16 cellular contexts compared by ENCODE assay signal in genomic region chr15:49847937-49848823, GRCh38.
DNase-seq lines count a peak whose midpoint lies in the region; ATAC-seq lines count a peak whose summit lies in the region.
"Had no signal": no experiment of that assay in that cellular context is flagged by ENCODE, and none has a peak within 500 bp of the region (broad histone marks: within the 10 kb centered on the region; RNA-seq: fewer than 3 reads in every experiment).

No MANE protein-coding gene starts in this region.

- 14 to 16% methylated on average over 5 of the region's 5 CpGs for WGBS in aorta, 2 donors

- H3K36me3 Mint-ChIP-seq in activated T-cell treated with anti-CD3 and anti-CD28 coated beads, Interleukin-2, amount 50 U/mL, for 4 hours (ENCODE audit: insufficient read depth): no peaks in the 10 kb centered on the region

- H3K4me1 ChIP-seq in aorta (ENCODE audit: control insufficient read depth in 1 of 2, insufficient read depth in 2 of 2, low read length in 2 of 2): peaks cover 5 to 11% of the 10 kb centered on the region in 2 donors

- DNase-seq in Right ventricle myocardium superior (no peak), Right ventricle myocardium inferior (ENCODE audit: missing footprints) (no peak), astrocyte of the hippocampus (ENCODE audit: low read depth, low spot score) (peak; percentile 65), hepatic stellate cell (ENCODE audit: low spot score) (peak; percentile 19), aorta (no peak), CD1c-positive myeloid dendritic cell (ENCODE audit: extremely low spot score) (no peak)
- no peak for DNase-seq in activated T-cell treated with anti-CD3 and anti-CD28 coated beads, Interleukin-2, amount 50 U/mL, for 4 hours
- DNase-seq: 8988T; activated CD4-positive, alpha-beta T cell treated with anti-CD3 and anti-CD28 coated beads, Interleukin-2, amount 50 U/mL, for 1 hour; H7; naive B cell; NCI-H524; stimulated activated CD4-positive, alpha-beta T cell treated with anti-CD3 and anti-CD28 coated beads, Interleukin-12 subunit alpha, Interleukin-12 subunit beta, amount 100 ng/mL, for 4 hours; stimulated activated CD8-positive, alpha-beta memory T cell treated with anti-CD3 and anti-CD28 coated beads, Interleukin-4, amount 100 ng/mL, for 48 hours had no signal

- intact Hi-C loops in Right ventricle myocardium superior (cut with DNase I) (no loop called here), Right ventricle myocardium inferior (cut with DNase I) (no loop called here), aorta (cut with DNase I) (no loop called here)

- H3K9me3 ChIP-seq in aorta (ENCODE audit: control insufficient read depth, low read length): no peaks in the 10 kb centered on the region

- H3K4me1 Mint-ChIP-seq in activated T-cell treated with anti-CD3 and anti-CD28 coated beads, Interleukin-2, amount 50 U/mL, for 4 hours (ENCODE audit: low read depth): no peaks in the 10 kb centered on the region
- H3K4me1 Mint-ChIP-seq: naive B cell had no signal

- H3K27me3 Mint-ChIP-seq in activated T-cell treated with anti-CD3 and anti-CD28 coated beads, Interleukin-2, amount 50 U/mL, for 4 hours (ENCODE audit: low read depth): peaks cover 3% of the 10 kb centered on the region

- no peak overlapping the region for H3K4me3 Mint-ChIP-seq in activated T-cell treated with anti-CD3 and anti-CD28 coated beads, Interleukin-2, amount 50 U/mL, for 4 hours
- H3K4me3 Mint-ChIP-seq: naive B cell had no signal

- H3K27me3 ChIP-seq in aorta (ENCODE audit: control insufficient read depth in 1 of 2, insufficient read depth in 2 of 2, low read length in 1 of 2): no peaks in the 10 kb centered on the region

- H3K36me3 ChIP-seq in aorta (ENCODE audit: control insufficient read depth in 1 of 2, insufficient read depth in 2 of 2, low read length in 1 of 2): no peaks in the 10 kb centered on the region

- H3K9me3 Mint-ChIP-seq in activated T-cell treated with anti-CD3 and anti-CD28 coated beads, Interleukin-2, amount 50 U/mL, for 4 hours: peaks cover 16% of the 10 kb centered on the region

- no peak overlapping the region for H3K4me3 ChIP-seq in aorta (ENCODE audit: low read length in 2 of 2)

- ATAC-seq in Right ventricle myocardium superior (ENCODE audit: poor library complexity) (peak; percentile 57), Right ventricle myocardium inferior (no peak), aorta (ENCODE audit: low FRiP score) (peak; percentile 59), HG02610 (IDR thresholded peaks at IDR 0.05; ENCODE audit: unreplicated experiment) (no peak)
- ATAC-seq in activated T-cell treated with anti-CD3 and anti-CD28 coated beads, Interleukin-2, amount 50 U/mL, for 4 hours: no peak
- ATAC-seq: SK-N-SH treated with all-trans-retinoic acid at 6 μM for 48 hours had no signal

- H3K27ac ChIP-seq in aorta (ENCODE audit: low read depth in 1 of 2, low read length in 2 of 2): peak overlapping the region in 1 of 2 donors; percentile 88

Comparison
In these comparisons a context has a peak if more than half of its experiments do, and no peak if none do; other contexts are left out.
1. ATAC-seq: peak in Right ventricle myocardium superior (single experiment) and aorta (single experiment); none in Right ventricle myocardium inferior (single experiment), HG02610 (single experiment) and activated T-cell treated with anti-CD3 and anti-CD28 coated beads, Interleukin-2, amount 50 U/mL, for 4 hours (0 of 2).
2. DNase-seq: peak in astrocyte of the hippocampus (single experiment) and hepatic stellate cell (single experiment); none in Right ventricle myocardium superior (single experiment), Right ventricle myocardium inferior (single experiment), aorta (0 of 2), CD1c-positive myeloid dendritic cell (single experiment) and activated T-cell treated with anti-CD3 and anti-CD28 coated beads, Interleukin-2, amount 50 U/mL, for 4 hours (single experiment).